15 cellular contexts compared by ENCODE assay signal in genomic region chr6:129623008-129623732, GRCh38.
DNase-seq lines count a peak whose midpoint lies in the region; ATAC-seq and TF ChIP-seq lines count a peak whose summit lies in the region.
"Had no signal": no experiment of that assay in that cellular context is flagged by ENCODE, and none has a peak within 500 bp of the region (broad histone marks: within the 10 kb centered on the region; RNA-seq: fewer than 3 reads in every experiment).

No MANE protein-coding gene starts in this region.

- ATAC-seq in GM18502 (IDR thresholded peaks at IDR 0.05; ENCODE audit: poor library complexity, unreplicated experiment) (peak; percentile 67), GM21447 (IDR thresholded peaks at IDR 0.05; ENCODE audit: unreplicated experiment) (peak; percentile 56), HG03095 (IDR thresholded peaks at IDR 0.05; ENCODE audit: unreplicated experiment) (peak; percentile 56)
- ATAC-seq: WTC11 had no signal

- H4K20me1 ChIP-seq in mammary epithelial cell (ENCODE audit: insufficient read depth, low read length) = no peaks in the 10 kb centered on the region

- no peaks in the 10 kb centered on the region for H3K27me3 ChIP-seq in mammary epithelial cell (ENCODE audit: insufficient read depth, low read length)
- H3K27me3 ChIP-seq: spleen had no signal

- no peaks in the 10 kb centered on the region for H3K9me3 ChIP-seq in mammary epithelial cell (replicated peaks; ENCODE audit: insufficient read depth, low read length)
- H3K9me3 ChIP-seq: spleen had no signal

- H3K4me1 ChIP-seq in mammary epithelial cell (ENCODE audit: insufficient read depth, low read length) = peaks cover 8% of the 10 kb centered on the region

- in situ Hi-C loops in mammary epithelial cell (cut with MboI; ENCODE audit: low sequenced_read_pairs in 2 of 2) = loop anchor here in 1 of 2 donors (25.0 kb wide), 1 partner anchor 389 kb away; the partner anchor contains the start of gene L3MBTL3

- H2AFZ ChIP-seq in mammary epithelial cell (ENCODE audit: low read depth, low read length) = no peak overlapping the region
- H2AFZ ChIP-seq: GM23248 had no signal

- dilution Hi-C loops in mammary epithelial cell (cut with HindIII; ENCODE audit: low sequenced_read_pairs) = no loop called here

- no peaks in the 10 kb centered on the region for H3K36me3 ChIP-seq in mammary epithelial cell (ENCODE audit: insufficient read depth, low read length)

- no peak overlapping the region for H3K4me3 ChIP-seq in mammary epithelial cell (replicated peaks in 1 of 3; ENCODE audit: insufficient read depth in 1 of 3, low read depth in 2 of 3, low read length in 3 of 3)
- H3K4me3 ChIP-seq: GM23248, spleen had no signal

- no peaks in the 10 kb centered on the region for H3K79me2 ChIP-seq in mammary epithelial cell (ENCODE audit: insufficient read depth, low read length)

- intact Hi-C loops in mammary epithelial cell (cut with micrococcal nuclease) = loop anchor here (5.0 kb wide), 1 partner anchor 89 kb away; the partner anchor contains the start of gene ARHGAP18

- DNase-seq in mammary epithelial cell = peak; percentile 79
- no peak for DNase-seq in middle frontal gyrus (ENCODE audit: extremely low spot score, low spot score)
- DNase-seq in inferior parietal cortex (ENCODE audit: extremely low spot score) = no peak
- no peak for DNase-seq in activated gamma-delta T cell treated with Interleukin-2 at 50 U/mL for 16 hours
- no peak for DNase-seq in iPS-NIHi7 (ENCODE audit: extremely low spot score)
- DNase-seq: GF-D8, GM23248, KBM-7, NCI-H2107, RPMI8226, spleen had no signal

- no peak overlapping the region for H3K27ac ChIP-seq in mammary epithelial cell (ENCODE audit: insufficient read depth, low read depth, low read length)
- H3K27ac ChIP-seq: GM23248, spleen had no signal

- H3K9ac ChIP-seq in mammary epithelial cell (ENCODE audit: insufficient read depth, low read length) = no peak overlapping the region
- H3K9ac ChIP-seq: GM23248 had no signal

- peak overlapping the region; percentile 49 for H3K4me2 ChIP-seq in mammary epithelial cell (ENCODE audit: insufficient read depth, low read depth, low read length)

- TF ChIP-seq CTCF in mammary epithelial cell (conservative IDR thresholded peaks at IDR 0.05 in 1 of 2, IDR thresholded peaks at IDR 0.05 in 1 of 2; ENCODE audit: extremely low read depth in 1 of 2, insufficient read depth in 1 of 2, low read depth in 1 of 2, low read length in 2 of 2) = no peak

- no TSS peak for BruUV-seq in mammary epithelial cell (replicated peaks; lab: Mats Ljungman, UMichigan)

- CTCF ChIA-PET in mammary epithelial cell (lab: Charles Lee; ENCODE audit: low non-redundant PET) = interaction anchor here (0.9 kb wide), 1 partner anchor 21 kb away, joined by 5 read pairs; no protein-coding TSS in a partner anchor

- WGBS in mammary epithelial cell (ENCODE audit: low coverage, missing lambda C conversion rate) = 94% methylated on average over 2 of the region's 3 CpGs
